ENCODE assay signal across 1 cellular context in the genomic region with DNA sequence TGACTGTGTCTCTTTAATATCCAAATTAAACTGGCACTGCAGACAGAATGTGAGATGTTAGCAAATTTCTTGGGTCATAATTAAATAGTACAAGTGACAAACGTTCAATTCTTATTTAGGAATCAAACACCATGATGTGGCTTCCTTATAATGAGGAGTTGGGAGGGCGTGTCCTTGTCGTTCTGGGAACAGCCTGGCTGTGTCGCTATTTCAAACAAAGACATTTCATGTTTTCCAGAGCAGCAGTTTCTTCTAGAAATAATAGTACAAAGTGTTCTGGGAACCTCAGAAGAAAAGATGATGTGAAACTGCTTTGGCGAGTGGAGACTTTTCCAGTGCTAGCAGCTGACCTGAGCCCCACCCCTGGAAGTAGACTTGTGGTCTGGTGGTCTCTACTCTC.
TF ChIP-seq lines count a peak whose summit lies in the region.

No MANE protein-coding gene starts in this region.

TF ChIP-seq in SK-N-SH treated with all-trans-retinoic acid at 6 μM for 48 hours, 23 proteins besides CTCF, POLR2A, EP300 and RAD21 (continued from another document):
- no peak for TF ChIP-seq CREB5 (CRISPR knock-in tag; IDR thresholded peaks at IDR 0.05; ENCODE audit: low read depth)
- TF ChIP-seq ARNTL (CRISPR knock-in tag; IDR thresholded peaks at IDR 0.05; ENCODE audit: borderline replicate concordance, low read depth) = no peak
- no peak for TF ChIP-seq ISL1 (CRISPR knock-in tag; IDR thresholded peaks at IDR 0.05)
- no peak for TF ChIP-seq OSR1 (CRISPR knock-in tag; IDR thresholded peaks at IDR 0.05)
- TF ChIP-seq PATZ1 (CRISPR knock-in tag; IDR thresholded peaks at IDR 0.05; ENCODE audit: borderline replicate concordance) = no peak
- TF ChIP-seq PPARA (CRISPR knock-in tag; IDR thresholded peaks at IDR 0.05; ENCODE audit: borderline replicate concordance) = no peak
